ENCODE assay signal across 17 cellular contexts in the genomic region with DNA sequence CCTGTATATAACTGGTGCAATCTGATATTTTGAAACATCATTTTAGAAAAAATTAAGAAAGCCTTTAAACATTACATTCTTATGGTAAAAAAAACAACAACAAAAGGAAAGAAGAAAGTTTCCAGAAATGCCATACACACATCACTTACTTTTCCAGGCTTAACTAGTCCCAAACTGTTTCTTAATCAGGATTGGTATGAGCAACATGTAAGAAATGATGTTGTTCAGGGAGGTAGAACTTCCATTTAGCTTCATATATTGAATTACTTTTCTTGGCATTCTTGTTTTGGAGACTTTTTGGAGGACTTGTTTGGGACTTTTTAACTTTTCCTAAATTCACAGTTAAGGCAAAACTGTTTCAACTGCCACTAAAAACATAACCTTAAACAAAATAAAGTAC.
A peak's percentile ranks its signal among the peaks of the same experiment; 100 is the strongest.
DNase-seq lines count a peak whose midpoint lies in the region; TF ChIP-seq lines count a peak whose summit lies in the region.
"Had no signal": no experiment of that assay in that cellular context is flagged by ENCODE, and none has a peak within 500 bp of the region (broad histone marks: within the 10 kb centered on the region; RNA-seq: fewer than 3 reads in every experiment).

No MANE protein-coding gene starts in this region.

- H2AFZ ChIP-seq in OCI-LY3 (ENCODE audit: low read depth, low read length), result no peak overlapping the region
- H2AFZ ChIP-seq: GM23338 had no signal

- H4K20me1 ChIP-seq in OCI-LY3 (ENCODE audit: insufficient read depth, low read length), result no peaks in the 10 kb centered on the region

- TF ChIP-seq CTCF in OCI-LY3 (IDR thresholded peaks at IDR 0.05; ENCODE audit: low read depth, low read length), result no peak

- peak overlapping the region; percentile 51 for H3K27ac ChIP-seq in OCI-LY3 (ENCODE audit: low read length)
- H3K27ac ChIP-seq: C4-2B, KMS-11 had no signal

- H3K4me1 ChIP-seq in OCI-LY3 (ENCODE audit: low read length), result peaks cover 16% of the 10 kb centered on the region

- H3K9ac ChIP-seq in OCI-LY3 (ENCODE audit: low read length), result no peak overlapping the region
- H3K9ac ChIP-seq: KMS-11 had no signal

- H3K4me3 ChIP-seq in OCI-LY3 (ENCODE audit: low read length), result no peak overlapping the region
- H3K4me3 ChIP-seq: GM23338 had no signal

- DNase-seq in EH (ENCODE audit: low read depth) (peak; percentile 18), fibroblast of gingiva (ENCODE audit: low read depth) (peak; percentile 50), renal cortical epithelial cell (ENCODE audit: low read depth) (peak; percentile 29), DMS 273 treated with DMSO at 0.1 percent for 48 hours (lab: John Stamatoyannopoulos, UW) (no peak), KG1 (lab: John Stamatoyannopoulos, UW) (no peak), head of caudate nucleus (no peak), iPS-NIHi11 (ENCODE audit: low spot score) (no peak)
- DNase-seq: AML-193; CD4-positive, alpha-beta T cell; DMS79 treated with DMSO at 0.1 percent for 48 hours; EL; H7; HFFc6 had no signal

- intact Hi-C loops in head of caudate nucleus (cut with DNase I), result no loop called here

- no peaks in the 10 kb centered on the region for H3K79me2 ChIP-seq in OCI-LY3 (ENCODE audit: low read length)

- no peaks in the 10 kb centered on the region for H3K27me3 ChIP-seq in OCI-LY3 (ENCODE audit: low read depth, low read length)

- H3K4me2 ChIP-seq in OCI-LY3 (ENCODE audit: low read length), result peak overlapping the region; percentile 24
- H3K4me2 ChIP-seq: GM23338, KMS-11 had no signal

- H3K9me3 ChIP-seq in OCI-LY3 (ENCODE audit: insufficient read depth, low read length), result no peaks in the 10 kb centered on the region

- H3K36me3 ChIP-seq in OCI-LY3 (replicated peaks; ENCODE audit: low read depth, low read length), result no peaks in the 10 kb centered on the region

Comparison
In these comparisons a context has a peak if more than half of its experiments do, and no peak if none do; other contexts are left out.
1. DNase-seq: peak in EH (single experiment), fibroblast of gingiva (single experiment) and renal cortical epithelial cell (single experiment); none in DMS 273 treated with DMSO at 0.1 percent for 48 hours (single experiment), KG1 (single experiment), head of caudate nucleus (0 of 42) and iPS-NIHi11 (single experiment).